Comparison of ENCODE assay signal across 26 cellular contexts in genomic region chr19:30854207-30854606, GRCh38.
"Had no signal": no experiment of that assay in that cellular context is flagged by ENCODE, and none has a peak within 500 bp of the region (broad histone marks: within the 10 kb centered on the region; RNA-seq: fewer than 3 reads in every experiment).

No MANE protein-coding gene starts in this region.

- H3K4me3 ChIP-seq: stomach, suprapubic skin, testis, thoracic aorta, thyroid gland, tibial artery, tibial nerve, transverse colon, upper lobe of left lung, upper lobe of right lung, uterus, vagina had no signal

- H3K4me1 ChIP-seq: stomach, suprapubic skin, testis, thyroid gland, tibial artery, upper lobe of left lung, upper lobe of right lung, uterus, vagina had no signal

- ATAC-seq: stimulated activated effector memory CD8-positive, alpha-beta T cell treated with anti-CD3 and anti-CD28 coated beads, Interleukin-12 subunit alpha, Interleukin-12 subunit beta, amount 100 ng/mL, for 72 hours; stimulated activated memory B cell treated with anti-CD40 and anti-IgM and Interleukin-4, amounts not matched to agents 10 μg/mL and 1 μg/mL and 100 μg/mL, for 72 hours; stimulated activated naive B cell treated with anti-CD40 and anti-IgM and Interleukin-4, amounts not matched to agents 10 μg/mL and 1 μg/mL and 100 μg/mL, for 72 hours; stimulated activated naive CD8-positive, alpha-beta T cell treated with anti-CD3 and anti-CD28 coated beads, Interleukin-15, amount 100 ng/mL, for 72 hours; stimulated activated naive CD8-positive, alpha-beta T cell treated with anti-CD3 and anti-CD28 coated beads, Interleukin-15, Interleukin-2, amounts not matched to agents 100 U/mL and 50 U/mL, for 24 hours; upper lobe of right lung had no signal

- H3K9me3 ChIP-seq: stomach, suprapubic skin, testis, thoracic aorta, thyroid gland, tibial artery, tibial nerve, transverse colon, upper lobe of left lung, upper lobe of right lung, uterus, vagina had no signal

- H3K27ac ChIP-seq: stomach, suprapubic skin, testis, thoracic aorta, thyroid gland, tibial artery, tibial nerve, transverse colon, upper lobe of left lung, upper lobe of right lung, uterus, vagina had no signal

- H3K27me3 ChIP-seq: suprapubic skin, testis, thyroid gland, tibial artery, tibial nerve, transverse colon, upper lobe of left lung, upper lobe of right lung, uterus, vagina had no signal

- DNase-seq: stimulated activated CD4-positive, alpha-beta T cell treated with anti-CD3 and anti-CD28 coated beads, Interleukin-2, amount 100 ng/mL, for 48 hours; stimulated activated CD4-positive, alpha-beta T cell treated with anti-CD3 and anti-CD28 coated beads, Interleukin-4, amount 100 ng/mL, for 1 hour; stimulated activated CD4-positive, alpha-beta T cell treated with anti-CD3 and anti-CD28 coated beads, Interleukin-4, amount 100 ng/mL, for 24 hours; stimulated activated CD4-positive, alpha-beta T cell treated with anti-CD3 and anti-CD28 coated beads, Interleukin-4, amount 100 ng/mL, for 4 hours; stimulated activated CD8-positive, alpha-beta memory T cell treated with anti-CD3 and anti-CD28 coated beads, Interleukin-4, amount 100 ng/mL, for 48 hours; stimulated activated naive B cell treated with anti-CD40 and anti-IgM and Interleukin-4, amounts not matched to agents 10 μg/mL and 1 μg/mL and 100 μg/mL, for 72 hours; stimulated activated naive CD4-positive, alpha-beta T cell; stimulated activated naive CD4-positive, alpha-beta T cell treated with Interleukin-2 at 50 U/mL for 16 hours; stimulated activated naive CD8-positive, alpha-beta T cell treated with anti-CD3 and anti-CD28 coated beads, Interleukin-15, amount 100 ng/mL, for 72 hours; stimulated activated naive CD8-positive, alpha-beta T cell treated with anti-CD3 and anti-CD28 coated beads, Interleukin-15, Interleukin-2, amounts not matched to agents 100 U/mL and 50 U/mL, for 24 hours; stomach; substantia nigra; testis; thyroid gland; tibial artery; transverse colon; trophoblast cell; upper lobe of left lung; upper lobe of right lung; uterus had no signal

- H3K36me3 ChIP-seq: stomach, suprapubic skin, thoracic aorta, thyroid gland, tibial artery, tibial nerve, transverse colon, upper lobe of left lung, upper lobe of right lung, uterus, vagina had no signal
